ENCODE assay signal across 1 cellular context in the genomic region with DNA sequence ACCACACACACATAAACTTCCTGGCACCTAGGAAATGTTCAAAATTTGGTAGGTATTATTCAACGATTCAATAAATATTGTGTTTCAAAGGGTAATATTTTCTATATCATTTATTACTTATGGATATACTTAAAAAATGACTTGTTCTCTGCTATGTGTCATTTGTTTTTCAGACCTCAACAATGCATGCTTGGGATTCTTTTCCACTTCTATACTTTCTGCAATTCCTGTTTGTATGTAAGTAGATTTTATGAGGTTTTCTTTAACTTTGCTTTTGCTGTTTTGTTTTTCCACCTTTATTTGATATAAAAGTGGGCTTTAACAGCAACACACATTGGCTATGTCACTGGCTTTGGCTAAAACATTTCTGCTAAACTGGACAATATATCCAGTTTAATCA.
TF ChIP-seq lines count a peak whose summit lies in the region.

No MANE protein-coding gene starts in this region.

TF ChIP-seq in K562, 482 proteins besides CTCF, POLR2A, EP300 and RAD21:
- TF ChIP-seq RFX1 (IDR thresholded peaks at IDR 0.05) (0 out of 2 replicates have a peak, but pooled peaks have one; percentile 3), PTRF (tag; IDR thresholded peaks at IDR 0.05) (no peak), TRIM24 (IDR thresholded peaks at IDR 0.05) (no peak)
- TF ChIP-seq, protein P1, sequence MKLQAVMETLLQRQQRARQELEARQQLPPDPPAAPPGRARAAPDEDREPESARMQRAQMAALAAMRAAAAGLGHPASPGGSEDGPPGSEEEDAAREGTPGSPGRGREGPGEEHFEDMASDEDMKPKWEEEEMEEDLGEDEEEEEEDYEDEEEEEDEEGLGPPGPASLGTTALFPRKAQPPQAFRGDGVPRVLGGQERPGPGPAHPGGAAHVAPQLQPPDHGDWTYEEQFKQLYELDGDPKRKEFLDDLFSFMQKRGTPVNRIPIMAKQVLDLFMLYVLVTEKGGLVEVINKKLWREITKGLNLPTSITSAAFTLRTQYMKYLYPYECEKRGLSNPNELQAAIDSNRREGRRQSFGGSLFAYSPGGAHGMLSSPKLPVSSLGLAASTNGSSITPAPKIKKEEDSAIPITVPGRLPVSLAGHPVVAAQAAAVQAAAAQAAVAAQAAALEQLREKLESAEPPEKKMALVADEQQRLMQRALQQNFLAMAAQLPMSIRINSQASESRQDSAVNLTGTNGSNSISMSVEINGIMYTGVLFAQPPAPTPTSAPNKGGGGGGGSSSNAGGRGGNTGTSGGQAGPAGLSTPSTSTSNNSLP (IDR thresholded peaks at IDR 0.05; ENCODE audit: borderline replicate concordance, low read depth, low read length), result 0 out of 2 replicates have a peak, but pooled peaks have one; percentile 10
